7 cellular contexts compared by ENCODE assay signal in genomic region chr16:14128097-14128496, GRCh38.
"Had no signal": no experiment of that assay in that cellular context is flagged by ENCODE, and none has a peak within 500 bp of the region (broad histone marks: within the 10 kb centered on the region; RNA-seq: fewer than 3 reads in every experiment).

No MANE protein-coding gene starts in this region.

- H3K4me3 Mint-ChIP-seq: IgD-negative memory B cell had no signal

- H3K4me3 ChIP-seq: GM23248 had no signal

- H3K9ac ChIP-seq: GM23248 had no signal

- FAIRE-seq: HepG2 had no signal

- ATAC-seq: HepG2 had no signal

- H3K27ac ChIP-seq: GM23248, HL-60 had no signal

- H3K27ac Mint-ChIP-seq: IgD-negative memory B cell had no signal

- DNase-seq: GM23248, GOT3, H7, HCEC 1CT had no signal

- H2AFZ ChIP-seq: GM23248 had no signal

- H3K27me3 Mint-ChIP-seq: IgD-negative memory B cell had no signal

- H3K9me3 Mint-ChIP-seq: IgD-negative memory B cell had no signal
